ENCODE assay signal across 29 cellular contexts in the genomic region with DNA sequence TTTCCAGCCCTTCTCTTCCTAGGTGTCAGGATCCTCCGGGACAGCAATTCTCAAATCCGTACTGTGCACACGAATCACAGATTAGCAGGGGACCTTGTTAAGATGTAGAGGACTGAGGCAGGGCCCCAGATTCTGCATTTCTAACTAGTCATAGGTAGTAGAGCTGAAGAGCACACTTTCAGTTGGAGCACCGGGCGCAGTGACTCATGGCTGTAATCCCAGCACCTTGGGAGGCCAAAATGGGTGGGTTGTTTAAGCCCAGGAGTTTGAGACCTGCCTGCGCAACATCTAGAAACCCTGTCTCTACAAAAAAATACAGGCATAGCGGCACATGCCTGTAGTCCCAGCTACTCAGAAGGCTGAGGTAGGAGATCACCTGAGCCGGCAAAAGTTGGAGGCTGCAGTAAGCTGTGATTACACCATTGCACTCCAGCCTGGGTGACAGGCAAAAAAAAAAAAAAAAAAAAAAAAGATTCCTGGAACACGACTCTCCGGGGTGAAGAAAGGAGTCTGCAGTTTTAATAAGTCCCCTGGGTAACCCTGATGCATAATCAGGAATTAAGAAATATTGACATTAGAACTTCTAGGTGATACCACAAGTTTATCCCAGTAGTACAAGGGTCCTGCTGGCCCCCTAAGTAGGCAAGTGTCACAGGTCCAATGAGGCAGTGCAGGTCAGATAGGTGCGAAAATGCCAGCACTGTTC. TPM values are rescaled to one million over a fixed set of nuclear protein-coding genes. Genes with fewer than 3 reads are reported as not detected.
"Had no signal": no experiment of that assay in that cellular context is flagged by ENCODE, and none has a peak within 500 bp of the region (broad histone marks: within the 10 kb centered on the region; RNA-seq: fewer than 3 reads in every experiment).

No MANE protein-coding gene starts in this region.

- DNase-seq: activated CD4-positive, alpha-beta T cell treated with anti-CD3 and anti-CD28 coated beads, Interleukin-2, amount 10 ng/mL, durations not matched to agents 24 days and 14 days; activated CD4-positive, alpha-beta T cell treated with anti-CD3 and anti-CD28 coated beads, Interleukin-2, amount 50 U/mL, for 48 hours; activated CD8-positive, alpha-beta T cell treated with anti-CD3 and anti-CD28 coated beads, Interleukin-2, amount 10 ng/mL, durations not matched to agents 7 days and 5 days; activated gamma-delta T cell; activated naive CD4-positive, alpha-beta T cell treated with Interleukin-2 at 50 U/mL for 16 hours; activated naive CD8-positive, alpha-beta T cell treated with anti-CD3 and anti-CD28 coated beads, Interleukin-2, amount 10 ng/mL, durations not matched to agents 7 days and 5 days; activated T-cell treated with anti-CD3 and anti-CD28 coated beads, Interleukin-2, amount 50 U/mL, for 24 hours; amygdala; body of pancreas; caudate nucleus; NCI-H1105; NCI-H1417 treated with DMSO at 0.1 percent for 48 hours; NCI-H187 treated with DMSO at 0.1 percent for 48 hours; NCI-H2081; NCI-H345; NCI-H524 treated with DMSO at 0.1 percent for 48 hours; SHP77 treated with DMSO at 0.1 percent for 48 hours; SK-N-SH had no signal

- H3K4me1 ChIP-seq: breast epithelium had no signal

- H3K9me3 Mint-ChIP-seq: activated CD4-positive, alpha-beta T cell treated with anti-CD3 and anti-CD28 coated beads, Interleukin-2, amount 10 ng/mL, durations not matched to agents 24 days and 14 days; activated naive CD4-positive, alpha-beta T cell treated with anti-CD3 and anti-CD28 coated beads, Interleukin-2, amount 50 U/mL, for 24 hours; activated naive CD8-positive, alpha-beta T cell treated with anti-CD3 and anti-CD28 coated beads, Interleukin-2, amount 10 ng/mL, durations not matched to agents 7 days and 5 days; activated T-cell treated with anti-CD3 and anti-CD28 coated beads, Interleukin-2, amount 50 U/mL, for 24 hours; activated T-helper 2 cell treated with anti-CD3 and anti-CD28 coated beads, Interferon-gamma antibody, Interleukin-2, Interleukin-4, amounts not matched to agents 10 μg/mL and 5 μg/mL and 100 μg/mL, durations not matched to agents 14 hours and 24 hours and 36 hours; T-helper 1 cell treated with Interleukin-12 subunit alpha and Interleukin-12 subunit beta and Interleukin-4 antibody, amounts not matched to agents 30 μg/mL and 1 μg/mL, for 36 hours; T-helper 2 cell treated with Interferon-gamma antibody and Interleukin-4, amounts not matched to agents 5 μg/mL and 100 μg/mL, for 36 hours had no signal

- H3K27ac Mint-ChIP-seq: activated CD4-positive, alpha-beta T cell treated with anti-CD3 and anti-CD28 coated beads, Interleukin-2, amount 10 ng/mL, durations not matched to agents 24 days and 14 days; activated CD8-positive, alpha-beta T cell treated with anti-CD3 and anti-CD28 coated beads, Interleukin-2, amount 10 ng/mL, durations not matched to agents 7 days and 5 days; activated naive CD4-positive, alpha-beta T cell treated with anti-CD3 and anti-CD28 coated beads, Interleukin-2, amount 50 U/mL, for 24 hours; activated naive CD8-positive, alpha-beta T cell treated with anti-CD3 and anti-CD28 coated beads, Interleukin-2, amount 10 ng/mL, durations not matched to agents 7 days and 5 days; activated T-cell treated with anti-CD3 and anti-CD28 coated beads, Interleukin-2, amount 50 U/mL, for 24 hours; activated T-helper 2 cell treated with anti-CD3 and anti-CD28 coated beads, Interferon-gamma antibody, Interleukin-2, Interleukin-4, amounts not matched to agents 10 μg/mL and 5 μg/mL and 100 μg/mL, durations not matched to agents 14 hours and 24 hours and 36 hours; T-helper 1 cell treated with Interleukin-12 subunit alpha and Interleukin-12 subunit beta and Interleukin-4 antibody, amounts not matched to agents 30 μg/mL and 1 μg/mL, for 36 hours; T-helper 2 cell treated with Interferon-gamma antibody and Interleukin-4, amounts not matched to agents 5 μg/mL and 100 μg/mL, for 36 hours had no signal

- H3K36me3 ChIP-seq: breast epithelium, SJSA1 had no signal

- H3K9ac ChIP-seq: KMS-11, SK-N-SH had no signal

- ATAC-seq: activated CD8-positive, alpha-beta T cell treated with anti-CD3 and anti-CD28 coated beads, Interleukin-2, amount 10 ng/mL, durations not matched to agents 7 days and 5 days; body of pancreas; Panc1 had no signal

- H3K4me2 ChIP-seq: KMS-11, SK-N-SH had no signal

- H3K27me3 ChIP-seq: body of pancreas, SJSA1 had no signal

- H3K27ac ChIP-seq: body of pancreas, breast epithelium, KMS-11, SJSA1 had no signal

- H3K36me3 Mint-ChIP-seq: activated naive CD4-positive, alpha-beta T cell treated with anti-CD3 and anti-CD28 coated beads, Interleukin-2, amount 50 U/mL, for 24 hours; activated naive CD8-positive, alpha-beta T cell treated with anti-CD3 and anti-CD28 coated beads, Interleukin-2, amount 10 ng/mL, durations not matched to agents 7 days and 5 days had no signal

- H3K9me3 ChIP-seq: body of pancreas, breast epithelium, SJSA1, SK-N-SH had no signal

- H3K4me3 Mint-ChIP-seq: activated CD4-positive, alpha-beta T cell treated with anti-CD3 and anti-CD28 coated beads, Interleukin-2, amount 10 ng/mL, durations not matched to agents 24 days and 14 days; activated CD8-positive, alpha-beta T cell treated with anti-CD3 and anti-CD28 coated beads, Interleukin-2, amount 10 ng/mL, durations not matched to agents 7 days and 5 days; activated naive CD4-positive, alpha-beta T cell treated with anti-CD3 and anti-CD28 coated beads, Interleukin-2, amount 50 U/mL, for 24 hours; activated naive CD8-positive, alpha-beta T cell treated with anti-CD3 and anti-CD28 coated beads, Interleukin-2, amount 10 ng/mL, durations not matched to agents 7 days and 5 days; activated T-cell treated with anti-CD3 and anti-CD28 coated beads, Interleukin-2, amount 50 U/mL, for 24 hours; T-helper 1 cell treated with Interleukin-12 subunit alpha and Interleukin-12 subunit beta and Interleukin-4 antibody, amounts not matched to agents 30 μg/mL and 1 μg/mL, for 36 hours; T-helper 2 cell treated with Interferon-gamma antibody and Interleukin-4, amounts not matched to agents 5 μg/mL and 100 μg/mL, for 36 hours had no signal

- H3K4me3 ChIP-seq: body of pancreas, breast epithelium, SJSA1 had no signal

RNA-seq across cellular contexts. Expression of gene IGDCC3, which starts 21.4 kb away (rescaled TPM):
- total RNA-seq: activated CD4-positive, alpha-beta T cell treated with anti-CD3 and anti-CD28 coated beads, Interleukin-2, amount 10 ng/mL, durations not matched to agents 24 days and 14 days; activated CD8-positive, alpha-beta T cell treated with anti-CD3 and anti-CD28 coated beads, Interleukin-2, amount 10 ng/mL, durations not matched to agents 7 days and 5 days; activated naive CD8-positive, alpha-beta T cell treated with anti-CD3 and anti-CD28 coated beads, Interleukin-2, amount 10 ng/mL, durations not matched to agents 7 days and 5 days; activated T-helper 2 cell treated with anti-CD3 and anti-CD28 coated beads, Interferon-gamma antibody, Interleukin-2, Interleukin-4, amounts not matched to agents 10 μg/mL and 5 μg/mL and 100 μg/mL, durations not matched to agents 14 hours and 24 hours and 36 hours; body of pancreas; LHCN-M2; NCI-H460; RPMI7951; SJSA1 had no signal
